In genomic region chr16:75244225-75244792, GRCh38 we compare ENCODE assay signal across 1 cellular context.
TF ChIP-seq lines count a peak whose summit lies in the region.

No MANE protein-coding gene starts in this region.

TF ChIP-seq in A549, 52 proteins besides CTCF, POLR2A, EP300 and RAD21 (continued from another document):
- TF ChIP-seq REST (IDR thresholded peaks at IDR 0.05) (no peak), ESRRA (IDR thresholded peaks at IDR 0.05; ENCODE audit: borderline replicate concordance, low read length) (no peak), CEBPB (IDR thresholded peaks at IDR 0.05) (no peak), HEYL (CRISPR knock-in tag; IDR thresholded peaks at IDR 0.05) (no peak), BHLHE40 (IDR thresholded peaks at IDR 0.05; ENCODE audit: low read depth, low read length) (no peak), RCOR1 (IDR thresholded peaks at IDR 0.05; ENCODE audit: low read depth, low read length) (no peak), TFCP2L1 (CRISPR knock-in tag; IDR thresholded peaks at IDR 0.05) (no peak)
